9 cellular contexts compared by ENCODE assay signal in the genomic region with DNA sequence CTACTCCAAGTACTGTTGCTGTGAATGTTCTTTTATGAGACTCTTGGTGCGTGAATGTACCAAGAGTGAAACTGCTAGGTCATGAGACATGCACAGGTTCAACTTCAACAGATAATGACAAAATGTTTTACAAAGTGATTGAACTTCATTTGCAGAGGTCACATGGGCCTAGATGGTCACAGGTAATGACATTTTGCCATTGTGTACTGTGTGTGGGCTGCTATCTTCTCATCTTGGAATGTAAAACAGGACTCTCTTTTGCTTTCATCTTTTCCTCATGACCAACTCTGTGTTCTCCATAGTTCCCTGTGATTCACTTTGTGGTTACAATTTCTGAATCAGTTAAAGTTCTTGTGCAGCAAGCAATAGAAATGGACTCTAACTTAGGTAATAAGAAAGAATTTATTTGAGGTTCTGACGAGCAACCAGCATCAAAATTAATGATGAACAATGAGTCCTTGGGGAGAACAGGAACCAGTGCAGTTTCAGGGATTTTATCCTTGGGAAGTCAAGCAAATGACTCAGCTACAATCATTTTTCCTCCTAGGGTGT.
DNase-seq lines count a peak whose midpoint lies in the region; ATAC-seq and TF ChIP-seq lines count a peak whose summit lies in the region.
"Had no signal": no experiment of that assay in that cellular context is flagged by ENCODE, and none has a peak within 500 bp of the region (broad histone marks: within the 10 kb centered on the region; RNA-seq: fewer than 3 reads in every experiment).

No MANE protein-coding gene starts in this region.

- H3K4me3 ChIP-seq in retinal pigment epithelial cell (ENCODE audit: low read length): no peak overlapping the region
- H3K4me3 ChIP-seq: Peyer's patch had no signal

- TF ChIP-seq CTCF in retinal pigment epithelial cell (conservative IDR thresholded peaks at IDR 0.05; ENCODE audit: low read depth, low read length): no peak

- peak; percentile 94 for DNase-seq in amniotic epithelial cell (ENCODE audit: low read depth)
- DNase-seq in retinal pigment epithelial cell (ENCODE audit: low read depth): peak; percentile 1
- no peak for DNase-seq in dedifferentiated amniotic fluid mesenchymal stem cell (ENCODE audit: extremely low spot score)
- no peak for DNase-seq in activated effector memory CD4-positive, alpha-beta T cell treated with Interleukin-2 at 50 U/mL for 16 hours
- DNase-seq: MM.1S, Peyer's patch had no signal

- ATAC-seq in GM18511 (IDR thresholded peaks at IDR 0.05; ENCODE audit: unreplicated experiment) (peak; percentile 69), HG03108 (IDR thresholded peaks at IDR 0.05; ENCODE audit: unreplicated experiment) (peak; percentile 48), HG02798 (IDR thresholded peaks at IDR 0.05; ENCODE audit: poor library complexity, unreplicated experiment) (no peak)

Comparison
In these comparisons a context has a peak if more than half of its experiments do, and no peak if none do; other contexts are left out.
1. DNase-seq: peak in amniotic epithelial cell (single experiment) and retinal pigment epithelial cell (single experiment); none in dedifferentiated amniotic fluid mesenchymal stem cell (single experiment) and activated effector memory CD4-positive, alpha-beta T cell treated with Interleukin-2 at 50 U/mL for 16 hours (single experiment).